ENCODE assay signal across 17 cellular contexts in the genomic region with DNA sequence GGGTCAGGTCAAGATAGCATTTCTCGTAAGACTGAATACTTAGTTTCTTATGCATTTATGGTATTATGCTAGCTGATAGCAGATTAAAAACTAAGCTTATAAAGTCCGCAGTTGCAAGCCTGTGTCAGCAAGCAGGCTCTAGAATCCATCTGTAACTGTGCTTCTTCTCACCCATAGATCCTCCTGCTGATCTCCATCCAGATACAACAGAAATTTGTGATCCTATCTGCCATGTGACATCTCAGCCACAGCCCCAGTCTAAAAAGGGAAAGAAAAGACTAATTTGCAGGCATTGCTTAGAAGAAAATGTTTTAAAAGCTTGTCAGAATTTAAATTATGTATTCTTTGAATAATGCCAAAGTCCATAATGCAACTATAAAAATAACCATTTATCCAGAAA.
DNase-seq lines count a peak whose midpoint lies in the region; ATAC-seq, FAIRE-seq and TF ChIP-seq lines count a peak whose summit lies in the region.
"Had no signal": no experiment of that assay in that cellular context is flagged by ENCODE, and none has a peak within 500 bp of the region (broad histone marks: within the 10 kb centered on the region; RNA-seq: fewer than 3 reads in every experiment).

No MANE protein-coding gene starts in this region.

- no peaks in the 10 kb centered on the region for H3K36me3 Mint-ChIP-seq in nephron (ENCODE audit: low read depth)
- no peaks in the 10 kb centered on the region for H3K36me3 Mint-ChIP-seq in CD4-positive, alpha-beta memory T cell
- no peaks in the 10 kb centered on the region for H3K36me3 Mint-ChIP-seq in activated T-helper 17 cell treated with anti-CD3 and anti-CD28 coated beads, Interleukin-2, amount 50 U/mL, for 72 hours (ENCODE audit: low read depth)
- H3K36me3 Mint-ChIP-seq: CD8-positive, alpha-beta T cell had no signal

- POLR2A ChIA-PET in CD4-positive, alpha-beta memory T cell (lab: Charles Lee; ENCODE audit: partially characterized antibody) = no interaction called here

- H3K4me1 ChIP-seq in CD4-positive, alpha-beta memory T cell (ENCODE audit: insufficient read depth, low read length) = no peaks in the 10 kb centered on the region
- H3K4me1 ChIP-seq: Caco-2 had no signal

- ATAC-seq in GM18505 (IDR thresholded peaks at IDR 0.05; ENCODE audit: unreplicated experiment) (no peak), left colon (no peak)
- ATAC-seq in activated T-helper 17 cell treated with anti-CD3 and anti-CD28 coated beads, Interleukin-2, amount 50 U/mL, for 72 hours (replicated peaks) = no peak
- ATAC-seq: CD8-positive, alpha-beta T cell; HCT116 had no signal

- peak overlapping the region in 1 of 3 experiments; percentile 6 for H3K4me3 Mint-ChIP-seq in nephron
- no peak overlapping the region for H3K4me3 Mint-ChIP-seq in CD4-positive, alpha-beta memory T cell
- no peak overlapping the region for H3K4me3 Mint-ChIP-seq in activated T-helper 17 cell treated with anti-CD3 and anti-CD28 coated beads, Interleukin-2, amount 50 U/mL, for 72 hours
- H3K4me3 Mint-ChIP-seq: CD8-positive, alpha-beta T cell had no signal

- TF ChIP-seq CTCF in D721Med (IDR thresholded peaks at IDR 0.05; ENCODE audit: insufficient read depth, missing control alignments) = no peak
- no peak for TF ChIP-seq CTCF in nephron (IDR thresholded peaks at IDR 0.05; ENCODE audit: unreplicated experiment in 3 of 3)

- no peaks in the 10 kb centered on the region for H3K27me3 Mint-ChIP-seq in nephron (ENCODE audit: low read depth)
- peaks cover 0 to 4% of the 10 kb centered on the region in 2 donors for H3K27me3 Mint-ChIP-seq in CD4-positive, alpha-beta memory T cell
- peaks cover 3% of the 10 kb centered on the region for H3K27me3 Mint-ChIP-seq in activated T-helper 17 cell treated with anti-CD3 and anti-CD28 coated beads, Interleukin-2, amount 50 U/mL, for 72 hours

- intact Hi-C loops in CD4-positive, alpha-beta memory T cell (cut with micrococcal nuclease) = no loop called here
- intact Hi-C loops in left colon (cut with DNase I, micrococcal nuclease) = no loop called here

- H3K27ac ChIP-seq in CD4-positive, alpha-beta memory T cell (ENCODE audit: low read depth, low read length) = no peak overlapping the region

- peak; percentile 92 for FAIRE-seq in D721Med (lab: Jason Lieb, UNC)
- FAIRE-seq in islet of Langerhans (lab: Jason Lieb, UNC) = peak; percentile 75
- FAIRE-seq: GM12892 had no signal

- CTCF ChIA-PET in CD4-positive, alpha-beta memory T cell (lab: Charles Lee; ENCODE audit: partially characterized antibody) = no interaction called here

- H3K4me3 ChIP-seq in CD4-positive, alpha-beta memory T cell (ENCODE audit: low read length in 2 of 2) = no peak overlapping the region

- TF ChIP-seq POLR2A in GM18505 (IDR thresholded peaks at IDR 0.05; ENCODE audit: borderline replicate concordance, extremely low read depth, insufficient read depth, insufficient read length) = no peak

- H3K9me3 Mint-ChIP-seq in nephron = peaks cover 3% of the 10 kb centered on the region
- H3K9me3 Mint-ChIP-seq in CD4-positive, alpha-beta memory T cell = peaks cover 0 to 2% (median 0%) of the 10 kb centered on the region in 8 donors
- H3K9me3 Mint-ChIP-seq in activated T-helper 17 cell treated with anti-CD3 and anti-CD28 coated beads, Interleukin-2, amount 50 U/mL, for 72 hours = no peaks in the 10 kb centered on the region
- H3K9me3 Mint-ChIP-seq: CD8-positive, alpha-beta T cell had no signal

- no peak for DNase-seq in D721Med (ENCODE audit: insufficient read length, low spot score)
- DNase-seq in NCI-H82 (lab: John Stamatoyannopoulos, UW) = peak; percentile 56
- DNase-seq in CD4-positive, alpha-beta memory T cell = no peak
- DNase-seq in left colon = no peak
- DNase-seq: C1 segment of cervical spinal cord; Caco-2; CD8-positive, alpha-beta T cell; DMS53; DND-41; GOT3; H7 had no signal

- H3K9me3 ChIP-seq in CD4-positive, alpha-beta memory T cell (ENCODE audit: control insufficient read depth in 1 of 2, low read length in 2 of 2) = no peaks in the 10 kb centered on the region
- H3K9me3 ChIP-seq: Caco-2 had no signal

- no peaks in the 10 kb centered on the region for H3K36me3 ChIP-seq in CD4-positive, alpha-beta memory T cell (ENCODE audit: insufficient read depth, low read length)

- peaks cover 41% of the 10 kb centered on the region for H3K4me1 Mint-ChIP-seq in nephron
- no peaks in the 10 kb centered on the region for H3K4me1 Mint-ChIP-seq in CD4-positive, alpha-beta memory T cell
- no peaks in the 10 kb centered on the region for H3K4me1 Mint-ChIP-seq in activated T-helper 17 cell treated with anti-CD3 and anti-CD28 coated beads, Interleukin-2, amount 50 U/mL, for 72 hours

- H3K27me3 ChIP-seq in CD4-positive, alpha-beta memory T cell (ENCODE audit: insufficient read depth, low read length) = no peaks in the 10 kb centered on the region

- H3K27ac Mint-ChIP-seq in nephron = peak overlapping the region; percentile 80 to 91 (median 89)
- H3K27ac Mint-ChIP-seq in CD4-positive, alpha-beta memory T cell = no peak overlapping the region
- H3K27ac Mint-ChIP-seq in activated T-helper 17 cell treated with anti-CD3 and anti-CD28 coated beads, Interleukin-2, amount 50 U/mL, for 72 hours = no peak overlapping the region
- H3K27ac Mint-ChIP-seq: CD8-positive, alpha-beta T cell had no signal

Comparison
In these comparisons a context has a peak if more than half of its experiments do, and no peak if none do; other contexts are left out.
1. H3K27ac Mint-ChIP-seq: peak in nephron (3 of 3); none in CD4-positive, alpha-beta memory T cell (0 of 7) and activated T-helper 17 cell treated with anti-CD3 and anti-CD28 coated beads, Interleukin-2, amount 50 U/mL, for 72 hours (single experiment).